In genomic region chr18:21685556-21685981, GRCh38 we compare ENCODE assay signal across 1 cellular context.
A peak's percentile ranks its signal among the peaks of the same experiment; 100 is the strongest.
TF ChIP-seq lines count a peak whose summit lies in the region.

No MANE protein-coding gene starts in this region.

TF ChIP-seq in GM12878, 131 proteins besides CTCF, POLR2A, EP300 and RAD21 (continued from another document):
- 0 out of 2 replicates have a peak, but pooled peaks have one; percentile 15 for TF ChIP-seq BCL11A (IDR thresholded peaks at IDR 0.05; ENCODE audit: low read depth, low read length)
- TF ChIP-seq HDAC2 (IDR thresholded peaks at IDR 0.05), result 0 out of 2 replicates have a peak, but pooled peaks have one; percentile 42
- TF ChIP-seq MEF2B (IDR thresholded peaks at IDR 0.05; ENCODE audit: partially characterized antibody, poor library complexity, severe bottlenecking), result peak; percentile 21
- peak; percentile 74 for TF ChIP-seq RUNX3 (IDR thresholded peaks at IDR 0.05; ENCODE audit: low read length)
- TF ChIP-seq RELB (IDR thresholded peaks at IDR 0.05; ENCODE audit: low read depth), result peak; percentile 68
- TF ChIP-seq PAX5 (IDR thresholded peaks at IDR 0.05; ENCODE audit: borderline replicate concordance, low read depth, low read length), result peak; percentile 92
- 0 out of 2 replicates have a peak, but pooled peaks have one; percentile 26 for TF ChIP-seq FOXM1 (IDR thresholded peaks at IDR 0.05; ENCODE audit: low read depth, low read length)
- TF ChIP-seq NBN (IDR thresholded peaks at IDR 0.05), result peak; percentile 74
- peak; percentile 75 for TF ChIP-seq EED (IDR thresholded peaks at IDR 0.05; ENCODE audit: low read depth)
